18 cellular contexts compared by ENCODE assay signal in the genomic region with DNA sequence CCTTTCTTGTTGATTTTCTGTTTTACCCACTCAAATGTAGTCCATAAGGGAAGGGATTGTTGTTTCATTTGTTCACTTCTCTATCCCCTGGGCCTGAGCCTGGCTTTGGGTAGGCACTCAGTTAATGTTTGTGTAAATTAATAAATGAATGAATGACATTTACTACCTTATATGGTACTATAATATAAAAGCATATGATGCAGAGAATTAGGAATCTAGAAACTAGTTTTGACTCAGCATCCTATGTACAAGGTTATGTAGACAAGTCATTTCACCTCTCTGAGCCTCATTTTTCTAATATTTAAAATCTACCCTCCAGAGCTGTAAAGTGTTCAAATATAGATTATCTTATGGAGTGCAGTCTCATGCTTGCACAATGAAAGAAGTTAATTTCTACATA.
DNase-seq lines count a peak whose midpoint lies in the region; ATAC-seq and TF ChIP-seq lines count a peak whose summit lies in the region.
"Had no signal": no experiment of that assay in that cellular context is flagged by ENCODE, and none has a peak within 500 bp of the region (broad histone marks: within the 10 kb centered on the region; RNA-seq: fewer than 3 reads in every experiment).

No MANE protein-coding gene starts in this region.

- H3K27ac Mint-ChIP-seq in activated naive CD4-positive, alpha-beta T cell treated with anti-CD3 and anti-CD28 coated beads for 36 hours: peak overlapping the region; percentile 43
- no peak overlapping the region for H3K27ac Mint-ChIP-seq in stimulated activated naive B cell treated with anti-CD40 and anti-IgM and Interleukin-4, amounts not matched to agents 10 μg/mL and 1 μg/mL and 100 μg/mL, for 72 hours

- no peak overlapping the region for H3K4me3 Mint-ChIP-seq in activated naive CD4-positive, alpha-beta T cell treated with anti-CD3 and anti-CD28 coated beads for 36 hours
- no peak overlapping the region for H3K4me3 Mint-ChIP-seq in stimulated activated naive B cell treated with anti-CD40 and anti-IgM and Interleukin-4, amounts not matched to agents 10 μg/mL and 1 μg/mL and 100 μg/mL, for 72 hours

- no peaks in the 10 kb centered on the region for H3K9me3 Mint-ChIP-seq in activated naive CD4-positive, alpha-beta T cell treated with anti-CD3 and anti-CD28 coated beads for 36 hours
- H3K9me3 Mint-ChIP-seq in stimulated activated naive B cell treated with anti-CD40 and anti-IgM and Interleukin-4, amounts not matched to agents 10 μg/mL and 1 μg/mL and 100 μg/mL, for 72 hours: peaks cover 0 to 2% of the 10 kb centered on the region in 2 donors

- H3K27me3 Mint-ChIP-seq in activated naive CD4-positive, alpha-beta T cell treated with anti-CD3 and anti-CD28 coated beads for 36 hours (ENCODE audit: low read depth): no peaks in the 10 kb centered on the region
- no peaks in the 10 kb centered on the region for H3K27me3 Mint-ChIP-seq in stimulated activated naive B cell treated with anti-CD40 and anti-IgM and Interleukin-4, amounts not matched to agents 10 μg/mL and 1 μg/mL and 100 μg/mL, for 72 hours

- TF ChIP-seq CTCF in lower lobe of right lung (IDR thresholded peaks at IDR 0.05): no peak

- intact Hi-C loops in activated naive CD4-positive, alpha-beta T cell treated with anti-CD3 and anti-CD28 coated beads for 36 hours (cut with micrococcal nuclease): loop anchor here (1.0 to 2.0 kb wide), 4 partner anchors 10 to 161 kb away; no protein-coding TSS in a partner anchor
- intact Hi-C loops in lower lobe of right lung (cut with DNase I): no loop called here

- H3K4me1 Mint-ChIP-seq in activated naive CD4-positive, alpha-beta T cell treated with anti-CD3 and anti-CD28 coated beads for 36 hours (ENCODE audit: low read depth): peaks cover 41% of the 10 kb centered on the region
- H3K4me1 Mint-ChIP-seq in stimulated activated naive B cell treated with anti-CD40 and anti-IgM and Interleukin-4, amounts not matched to agents 10 μg/mL and 1 μg/mL and 100 μg/mL, for 72 hours: peaks cover 2 to 10% of the 10 kb centered on the region in 2 donors

- H3K27ac ChIP-seq in lower lobe of right lung: no peak overlapping the region
- H3K27ac ChIP-seq: dorsolateral prefrontal cortex, HL-60, upper lobe of left lung had no signal

- peaks cover 6% of the 10 kb centered on the region for H3K4me1 ChIP-seq in lower lobe of right lung

- no peak for TF ChIP-seq POLR2A in erythroblast (IDR thresholded peaks at IDR 0.05; ENCODE audit: low read length)

- H3K4me3 ChIP-seq in lower lobe of right lung: no peak overlapping the region
- H3K4me3 ChIP-seq: dorsolateral prefrontal cortex, upper lobe of left lung had no signal

- CTCF ChIA-PET in activated naive CD4-positive, alpha-beta T cell treated with anti-CD3 and anti-CD28 coated beads for 36 hours (lab: Charles Lee): interaction anchor here (0.6 to 1.3 kb wide), 3 partner anchors 15 to 77 kb away, joined by 3 to 6 read pairs (median 3); no protein-coding TSS in a partner anchor

- DNase-seq in activated naive CD4-positive, alpha-beta T cell treated with anti-CD3 and anti-CD28 coated beads for 36 hours: no peak
- no peak for DNase-seq in activated naive CD4-positive, alpha-beta T cell (lab: John Stamatoyannopoulos, UW)
- DNase-seq in stimulated activated naive B cell treated with anti-CD40 and anti-IgM and Interleukin-4, amounts not matched to agents 10 μg/mL and 1 μg/mL and 100 μg/mL, for 72 hours: no peak
- DNase-seq in lower lobe of right lung (no peak), erythroblast (lab: John Stamatoyannopoulos, UW) (no peak)
- DNase-seq: activated effector memory CD4-positive, alpha-beta T cell treated with anti-CD3 and anti-CD28 coated beads, Interleukin-2, amount 50 U/mL, for 16 hours; dorsolateral prefrontal cortex; KBM-7; NCI-H1105 treated with DMSO at 0.1 percent for 48 hours; NCI-H2227 treated with DMSO at 0.1 percent for 48 hours; occipital lobe; Right ventricle myocardium superior; stimulated activated CD4-positive, alpha-beta T cell treated with anti-CD3 and anti-CD28 coated beads, Interleukin-4, amount 100 ng/mL, for 1 hour; upper lobe of left lung had no signal

- no peaks in the 10 kb centered on the region for H3K9me3 ChIP-seq in lower lobe of right lung
- H3K9me3 ChIP-seq: upper lobe of left lung had no signal

- H3K36me3 Mint-ChIP-seq in activated naive CD4-positive, alpha-beta T cell treated with anti-CD3 and anti-CD28 coated beads for 36 hours (ENCODE audit: low read depth): no peaks in the 10 kb centered on the region
- peaks cover 0 to 1% of the 10 kb centered on the region in 2 donors for H3K36me3 Mint-ChIP-seq in stimulated activated naive B cell treated with anti-CD40 and anti-IgM and Interleukin-4, amounts not matched to agents 10 μg/mL and 1 μg/mL and 100 μg/mL, for 72 hours

- no peaks in the 10 kb centered on the region for H3K36me3 ChIP-seq in lower lobe of right lung
- H3K36me3 ChIP-seq: upper lobe of left lung had no signal

- peak; percentile 76 for ATAC-seq in GM21737 (IDR thresholded peaks at IDR 0.05; ENCODE audit: unreplicated experiment)
- peak; percentile 56 for ATAC-seq in HG03439 (IDR thresholded peaks at IDR 0.05; ENCODE audit: unreplicated experiment)
- peak; percentile 71 to 82 for ATAC-seq in stimulated activated naive B cell treated with anti-CD40 and anti-IgM and Interleukin-4, amounts not matched to agents 10 μg/mL and 1 μg/mL and 100 μg/mL, for 72 hours (replicated peaks)
- ATAC-seq in lower lobe of right lung: no peak
- ATAC-seq in HG02798 (IDR thresholded peaks at IDR 0.05; ENCODE audit: poor library complexity, unreplicated experiment): no peak

- no peaks in the 10 kb centered on the region for H3K27me3 ChIP-seq in lower lobe of right lung (ENCODE audit: low read depth)
- H3K27me3 ChIP-seq: dorsolateral prefrontal cortex, upper lobe of left lung had no signal

Comparison
In these comparisons a context has a peak if more than half of its experiments do, and no peak if none do; other contexts are left out.
1. ATAC-seq: peak in GM21737 (single experiment), HG03439 (single experiment) and stimulated activated naive B cell treated with anti-CD40 and anti-IgM and Interleukin-4, amounts not matched to agents 10 μg/mL and 1 μg/mL and 100 μg/mL, for 72 hours (2 of 2); none in lower lobe of right lung (0 of 2) and HG02798 (single experiment).